Comparison of ENCODE assay signal across 8 cellular contexts in the genomic region with DNA sequence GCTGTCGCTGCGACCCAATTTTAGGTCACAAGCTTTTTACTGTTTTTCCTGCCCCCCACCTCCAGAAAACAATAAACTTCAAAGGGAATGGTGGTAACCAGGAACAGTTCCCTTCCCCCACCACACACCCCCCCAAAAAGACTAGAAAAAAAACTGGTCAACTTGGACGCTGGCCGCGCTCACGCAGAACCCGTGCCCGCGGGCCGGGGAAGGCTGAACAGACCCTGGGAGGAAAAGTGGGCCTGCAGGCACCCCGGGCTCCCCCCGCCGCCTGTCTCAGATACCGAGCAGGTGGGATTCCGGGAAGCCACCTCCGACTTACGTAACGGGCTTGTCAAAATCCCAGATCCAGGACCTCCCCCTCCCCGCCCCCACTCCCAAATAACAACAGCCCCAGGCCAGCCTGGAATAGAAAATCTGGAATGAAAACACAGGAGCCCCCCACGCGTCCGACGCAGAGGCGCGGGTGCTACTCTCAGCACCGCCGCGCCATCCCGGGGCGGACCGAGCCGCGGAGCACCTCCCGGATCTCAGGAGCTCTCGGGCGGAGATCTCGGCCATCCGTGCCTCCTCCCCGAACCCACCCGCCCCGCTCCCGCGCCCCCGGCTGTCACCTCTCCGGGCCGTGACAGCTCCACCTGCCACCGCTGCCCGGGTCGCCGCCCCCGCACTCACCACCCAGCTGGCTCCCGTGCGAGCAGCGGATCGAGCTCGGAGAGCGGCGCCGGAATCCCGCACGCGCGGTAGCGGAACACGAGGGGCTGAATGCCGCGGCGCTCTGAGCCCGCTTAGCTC. TPM values are rescaled to one million over a fixed set of nuclear protein-coding genes. Genes with fewer than 3 reads are reported as not detected.
DNase-seq lines count a peak whose midpoint lies in the region; ATAC-seq and TF ChIP-seq lines count a peak whose summit lies in the region.

No MANE protein-coding gene starts in this region.

- H3K4me1 ChIP-seq in GM23338 (ENCODE audit: insufficient read depth) (peaks cover 18% of the 10 kb centered on the region), esophagus squamous epithelium (peaks cover 4 to 56% (median 16%) of the 10 kb centered on the region in 3 donors)

- peaks cover 24% of the 10 kb centered on the region for H3K4me1 Mint-ChIP-seq in GM23338
- peaks cover 76% of the 10 kb centered on the region for H3K4me1 Mint-ChIP-seq in activated T-cell treated with anti-CD3 and anti-CD28 coated beads, Interleukin-2, amount 50 U/mL, for 72 hours (ENCODE audit: low read depth)
- peaks cover 34 to 61% (median 35%) of the 10 kb centered on the region in 3 donors for H3K4me1 Mint-ChIP-seq in naive B cell

- H3K36me3 Mint-ChIP-seq in GM23338 (ENCODE audit: low read depth) (no peaks in the 10 kb centered on the region), naive B cell (no peaks in the 10 kb centered on the region)
- H3K36me3 Mint-ChIP-seq in activated T-cell treated with anti-CD3 and anti-CD28 coated beads, Interleukin-2, amount 50 U/mL, for 72 hours (ENCODE audit: insufficient read depth in 2 of 2), result no peaks in the 10 kb centered on the region

- H3K9me3 ChIP-seq in esophagus squamous epithelium, result no peaks in the 10 kb centered on the region

- peaks cover 7% of the 10 kb centered on the region; the same call in 1 of the 2 replicates for H3K27me3 ChIP-seq in GM23338 (ENCODE audit: insufficient read depth)
- no peaks in the 10 kb centered on the region for H3K27me3 ChIP-seq in esophagus squamous epithelium

- H3K27ac ChIP-seq in GM23338 (ENCODE audit: low read depth) (no peak overlapping the region), esophagus squamous epithelium (peak overlapping the region; percentile 96 to 99 (median 98)), substantia nigra (ENCODE audit: low read depth, low read length, poor library complexity, severe bottlenecking) (peak overlapping the region; percentile 84)

- DNase-seq in CD1c-positive myeloid dendritic cell (ENCODE audit: extremely low spot score) (peak; percentile 57), GM23338 (ENCODE audit: low spot score) (peak; percentile 79), NCI-H526 treated with DMSO at 0.1 percent for 48 hours (lab: John Stamatoyannopoulos, UW) (peak; percentile 56), esophagus squamous epithelium (lab: John Stamatoyannopoulos, UW) (no peak), naive B cell (peak; percentile 41), substantia nigra (lab: John Stamatoyannopoulos, UW) (peak in 46 of 49 donors; percentile 22 to 86 (median 60)), MV-4-11 (lab: John Stamatoyannopoulos, UW) (no peak)
- DNase-seq in activated T-cell treated with anti-CD3 and anti-CD28 coated beads, Interleukin-2, amount 50 U/mL, for 72 hours, result peak; percentile 41 to 52

- H3K36me3 ChIP-seq in GM23338 (ENCODE audit: insufficient read depth) (no peaks in the 10 kb centered on the region), esophagus squamous epithelium (no peaks in the 10 kb centered on the region)

- no peaks in the 10 kb centered on the region for H3K9me2 ChIP-seq in GM23338 (ENCODE audit: insufficient read depth)

- no peaks in the 10 kb centered on the region for H3F3A ChIP-seq in GM23338 (replicated peaks; ENCODE audit: low read depth)

- no peak for TF ChIP-seq POLR2A in esophagus squamous epithelium (IDR thresholded peaks at IDR 0.05)

- peaks cover 9% of the 10 kb centered on the region; the same call in 1 of the 2 replicates for H3K79me2 ChIP-seq in GM23338 (replicated peaks; ENCODE audit: insufficient read depth)

- intact Hi-C loops in esophagus squamous epithelium (cut with DNase I), result no loop called here

- TF ChIP-seq CTCF in GM23338 (conservative IDR thresholded peaks at IDR 0.05; ENCODE audit: low read depth in 2 of 2), result no peak
- TF ChIP-seq CTCF in esophagus squamous epithelium (IDR thresholded peaks at IDR 0.05), result no peak

- H3K27ac Mint-ChIP-seq in GM23338, result no peak overlapping the region
- H3K27ac Mint-ChIP-seq in activated T-cell treated with anti-CD3 and anti-CD28 coated beads, Interleukin-2, amount 50 U/mL, for 72 hours, result peak overlapping the region; percentile 93
- H3K27ac Mint-ChIP-seq in naive B cell, result peak overlapping the region; percentile 95 to 100 (median 99)

- H4K20me1 ChIP-seq in GM23338 (replicated peaks; ENCODE audit: insufficient read depth), result no peaks in the 10 kb centered on the region

- peak overlapping the region; percentile 99 for H3K4me2 ChIP-seq in GM23338

- 0% methylated on average over 16 to 20 of the region's 69 CpGs for WGBS in esophagus squamous epithelium, 2 donors

- peak overlapping the region; percentile 91 for H2AFZ ChIP-seq in GM23338

- H3K9me3 Mint-ChIP-seq in GM23338 (no peaks in the 10 kb centered on the region), naive B cell (no peaks in the 10 kb centered on the region)
- H3K9me3 Mint-ChIP-seq in activated T-cell treated with anti-CD3 and anti-CD28 coated beads, Interleukin-2, amount 50 U/mL, for 72 hours, result no peaks in the 10 kb centered on the region

- H3K4me3 Mint-ChIP-seq in GM23338 (peak overlapping the region; percentile 94), naive B cell (peak overlapping the region; percentile 84 to 99 (median 92))
- H3K4me3 Mint-ChIP-seq in activated T-cell treated with anti-CD3 and anti-CD28 coated beads, Interleukin-2, amount 50 U/mL, for 72 hours, result peak overlapping the region; percentile 90 to 92

- peaks cover 4% of the 10 kb centered on the region for H3K27me3 Mint-ChIP-seq in GM23338 (ENCODE audit: insufficient read depth, low read depth, poor library complexity)
- no peaks in the 10 kb centered on the region for H3K27me3 Mint-ChIP-seq in activated T-cell treated with anti-CD3 and anti-CD28 coated beads, Interleukin-2, amount 50 U/mL, for 72 hours (ENCODE audit: low read depth)
- no peaks in the 10 kb centered on the region for H3K27me3 Mint-ChIP-seq in naive B cell

- peak overlapping the region; percentile 92 for H3K4me3 ChIP-seq in GM23338
- peak overlapping the region; percentile 85 to 95 (median 93) for H3K4me3 ChIP-seq in esophagus squamous epithelium

- ATAC-seq in GM23338 (peak; percentile 63), naive B cell (ENCODE audit: low read depth in 2 of 2) (peak; percentile 3 to 4)
- no peak for ATAC-seq in activated T-cell treated with anti-CD3 and anti-CD28 coated beads, Interleukin-2, amount 50 U/mL, for 72 hours (replicated peaks in 1 of 2)

TF ChIP-seq in GM23338, 12 proteins besides CTCF, POLR2A, EP300 and RAD21:
- 0 out of 2 replicates have a peak, but pooled peaks have one; percentile 33 for TF ChIP-seq CREB1 (CRISPR knock-in tag; IDR thresholded peaks at IDR 0.05; ENCODE audit: low read depth)
- TF ChIP-seq, protein P1, sequence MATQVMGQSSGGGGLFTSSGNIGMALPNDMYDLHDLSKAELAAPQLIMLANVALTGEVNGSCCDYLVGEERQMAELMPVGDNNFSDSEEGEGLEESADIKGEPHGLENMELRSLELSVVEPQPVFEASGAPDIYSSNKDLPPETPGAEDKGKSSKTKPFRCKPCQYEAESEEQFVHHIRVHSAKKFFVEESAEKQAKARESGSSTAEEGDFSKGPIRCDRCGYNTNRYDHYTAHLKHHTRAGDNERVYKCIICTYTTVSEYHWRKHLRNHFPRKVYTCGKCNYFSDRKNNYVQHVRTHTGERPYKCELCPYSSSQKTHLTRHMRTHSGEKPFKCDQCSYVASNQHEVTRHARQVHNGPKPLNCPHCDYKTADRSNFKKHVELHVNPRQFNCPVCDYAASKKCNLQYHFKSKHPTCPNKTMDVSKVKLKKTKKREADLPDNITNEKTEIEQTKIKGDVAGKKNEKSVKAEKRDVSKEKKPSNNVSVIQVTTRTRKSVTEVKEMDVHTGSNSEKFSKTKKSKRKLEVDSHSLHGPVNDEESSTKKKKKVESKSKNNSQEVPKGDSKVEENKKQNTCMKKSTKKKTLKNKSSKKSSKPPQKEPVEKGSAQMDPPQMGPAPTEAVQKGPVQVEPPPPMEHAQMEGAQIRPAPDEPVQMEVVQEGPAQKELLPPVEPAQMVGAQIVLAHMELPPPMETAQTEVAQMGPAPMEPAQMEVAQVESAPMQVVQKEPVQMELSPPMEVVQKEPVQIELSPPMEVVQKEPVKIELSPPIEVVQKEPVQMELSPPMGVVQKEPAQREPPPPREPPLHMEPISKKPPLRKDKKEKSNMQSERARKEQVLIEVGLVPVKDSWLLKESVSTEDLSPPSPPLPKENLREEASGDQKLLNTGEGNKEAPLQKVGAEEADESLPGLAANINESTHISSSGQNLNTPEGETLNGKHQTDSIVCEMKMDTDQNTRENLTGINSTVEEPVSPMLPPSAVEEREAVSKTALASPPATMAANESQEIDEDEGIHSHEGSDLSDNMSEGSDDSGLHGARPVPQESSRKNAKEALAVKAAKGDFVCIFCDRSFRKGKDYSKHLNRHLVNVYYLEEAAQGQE (IDR thresholded peaks at IDR 0.05; ENCODE audit: unreplicated experiment), result no peak

RNA-seq across cellular contexts. Expression of a gene that starts 0.6 kb away (rescaled TPM):
- total RNA-seq in GM23338 (2014; rRNA removed; shearing (Covaris generic)), result 9.0 and 10.3 TPM in 2 replicates
- polyA plus RNA-seq in GM23338 (2016; fragmentation: Nextera tagmentation; extraction: Ambion mirVana), result 3.2 and 3.4 TPM in 2 replicates
- total RNA-seq in activated T-cell treated with anti-CD3 and anti-CD28 coated beads, Interleukin-2, amount 50 U/mL, for 72 hours, result 10 to 100 TPM; 56.7 to 59.3 TPM
- 10 to 100 TPM in 2 of 4 donors, 1 to 10 TPM in 2; 5.9 to 22.3 (median 10.9) TPM for total RNA-seq in esophagus squamous epithelium
- 10 to 100 TPM; 18.3 to 38.9 (median 26.8) TPM for polyA plus RNA-seq in naive B cell (ENCODE audit: low read depth in 6 of 6)

Comparison
In these comparisons a context has a peak if more than half of its experiments do, and no peak if none do; other contexts are left out.
1. DNase-seq: peak in CD1c-positive myeloid dendritic cell (single experiment), GM23338 (single experiment), NCI-H526 treated with DMSO at 0.1 percent for 48 hours (single experiment), activated T-cell treated with anti-CD3 and anti-CD28 coated beads, Interleukin-2, amount 50 U/mL, for 72 hours (2 of 2), naive B cell (single experiment) and substantia nigra (46 of 49); none in esophagus squamous epithelium (single experiment) and MV-4-11 (single experiment).
2. ATAC-seq: peak in GM23338 (single experiment) and naive B cell (2 of 2); none in activated T-cell treated with anti-CD3 and anti-CD28 coated beads, Interleukin-2, amount 50 U/mL, for 72 hours (0 of 2).
3. Peak in every context shown above with its lines, with median percentiles within 50 percentile points of each other: H3K4me3 Mint-ChIP-seq.